Comparison of ENCODE assay signal across 1 cellular context in the genomic region with DNA sequence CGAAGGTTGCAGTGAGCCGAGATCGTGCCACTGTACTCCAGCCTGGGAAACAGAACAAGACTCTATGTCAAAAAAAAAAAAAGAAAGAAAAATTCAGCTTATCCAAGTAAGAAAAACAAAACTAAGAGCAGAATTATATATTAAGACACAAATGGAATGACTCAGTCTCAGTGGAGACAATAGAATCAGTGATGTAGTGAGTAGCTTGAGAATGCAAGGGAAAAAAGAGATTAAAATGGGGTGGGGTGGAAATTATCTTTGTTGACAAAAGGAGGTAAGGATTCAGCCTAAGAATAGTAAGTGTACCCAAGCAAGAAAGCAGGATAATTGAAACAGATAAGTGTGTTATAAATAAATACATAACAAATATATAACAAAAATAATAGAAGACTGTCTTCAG.
TF ChIP-seq lines count a peak whose summit lies in the region.

No MANE protein-coding gene starts in this region.

TF ChIP-seq in GM23338, 12 proteins besides CTCF, POLR2A, EP300 and RAD21 (continued from another document):
- TF ChIP-seq, protein P1, sequence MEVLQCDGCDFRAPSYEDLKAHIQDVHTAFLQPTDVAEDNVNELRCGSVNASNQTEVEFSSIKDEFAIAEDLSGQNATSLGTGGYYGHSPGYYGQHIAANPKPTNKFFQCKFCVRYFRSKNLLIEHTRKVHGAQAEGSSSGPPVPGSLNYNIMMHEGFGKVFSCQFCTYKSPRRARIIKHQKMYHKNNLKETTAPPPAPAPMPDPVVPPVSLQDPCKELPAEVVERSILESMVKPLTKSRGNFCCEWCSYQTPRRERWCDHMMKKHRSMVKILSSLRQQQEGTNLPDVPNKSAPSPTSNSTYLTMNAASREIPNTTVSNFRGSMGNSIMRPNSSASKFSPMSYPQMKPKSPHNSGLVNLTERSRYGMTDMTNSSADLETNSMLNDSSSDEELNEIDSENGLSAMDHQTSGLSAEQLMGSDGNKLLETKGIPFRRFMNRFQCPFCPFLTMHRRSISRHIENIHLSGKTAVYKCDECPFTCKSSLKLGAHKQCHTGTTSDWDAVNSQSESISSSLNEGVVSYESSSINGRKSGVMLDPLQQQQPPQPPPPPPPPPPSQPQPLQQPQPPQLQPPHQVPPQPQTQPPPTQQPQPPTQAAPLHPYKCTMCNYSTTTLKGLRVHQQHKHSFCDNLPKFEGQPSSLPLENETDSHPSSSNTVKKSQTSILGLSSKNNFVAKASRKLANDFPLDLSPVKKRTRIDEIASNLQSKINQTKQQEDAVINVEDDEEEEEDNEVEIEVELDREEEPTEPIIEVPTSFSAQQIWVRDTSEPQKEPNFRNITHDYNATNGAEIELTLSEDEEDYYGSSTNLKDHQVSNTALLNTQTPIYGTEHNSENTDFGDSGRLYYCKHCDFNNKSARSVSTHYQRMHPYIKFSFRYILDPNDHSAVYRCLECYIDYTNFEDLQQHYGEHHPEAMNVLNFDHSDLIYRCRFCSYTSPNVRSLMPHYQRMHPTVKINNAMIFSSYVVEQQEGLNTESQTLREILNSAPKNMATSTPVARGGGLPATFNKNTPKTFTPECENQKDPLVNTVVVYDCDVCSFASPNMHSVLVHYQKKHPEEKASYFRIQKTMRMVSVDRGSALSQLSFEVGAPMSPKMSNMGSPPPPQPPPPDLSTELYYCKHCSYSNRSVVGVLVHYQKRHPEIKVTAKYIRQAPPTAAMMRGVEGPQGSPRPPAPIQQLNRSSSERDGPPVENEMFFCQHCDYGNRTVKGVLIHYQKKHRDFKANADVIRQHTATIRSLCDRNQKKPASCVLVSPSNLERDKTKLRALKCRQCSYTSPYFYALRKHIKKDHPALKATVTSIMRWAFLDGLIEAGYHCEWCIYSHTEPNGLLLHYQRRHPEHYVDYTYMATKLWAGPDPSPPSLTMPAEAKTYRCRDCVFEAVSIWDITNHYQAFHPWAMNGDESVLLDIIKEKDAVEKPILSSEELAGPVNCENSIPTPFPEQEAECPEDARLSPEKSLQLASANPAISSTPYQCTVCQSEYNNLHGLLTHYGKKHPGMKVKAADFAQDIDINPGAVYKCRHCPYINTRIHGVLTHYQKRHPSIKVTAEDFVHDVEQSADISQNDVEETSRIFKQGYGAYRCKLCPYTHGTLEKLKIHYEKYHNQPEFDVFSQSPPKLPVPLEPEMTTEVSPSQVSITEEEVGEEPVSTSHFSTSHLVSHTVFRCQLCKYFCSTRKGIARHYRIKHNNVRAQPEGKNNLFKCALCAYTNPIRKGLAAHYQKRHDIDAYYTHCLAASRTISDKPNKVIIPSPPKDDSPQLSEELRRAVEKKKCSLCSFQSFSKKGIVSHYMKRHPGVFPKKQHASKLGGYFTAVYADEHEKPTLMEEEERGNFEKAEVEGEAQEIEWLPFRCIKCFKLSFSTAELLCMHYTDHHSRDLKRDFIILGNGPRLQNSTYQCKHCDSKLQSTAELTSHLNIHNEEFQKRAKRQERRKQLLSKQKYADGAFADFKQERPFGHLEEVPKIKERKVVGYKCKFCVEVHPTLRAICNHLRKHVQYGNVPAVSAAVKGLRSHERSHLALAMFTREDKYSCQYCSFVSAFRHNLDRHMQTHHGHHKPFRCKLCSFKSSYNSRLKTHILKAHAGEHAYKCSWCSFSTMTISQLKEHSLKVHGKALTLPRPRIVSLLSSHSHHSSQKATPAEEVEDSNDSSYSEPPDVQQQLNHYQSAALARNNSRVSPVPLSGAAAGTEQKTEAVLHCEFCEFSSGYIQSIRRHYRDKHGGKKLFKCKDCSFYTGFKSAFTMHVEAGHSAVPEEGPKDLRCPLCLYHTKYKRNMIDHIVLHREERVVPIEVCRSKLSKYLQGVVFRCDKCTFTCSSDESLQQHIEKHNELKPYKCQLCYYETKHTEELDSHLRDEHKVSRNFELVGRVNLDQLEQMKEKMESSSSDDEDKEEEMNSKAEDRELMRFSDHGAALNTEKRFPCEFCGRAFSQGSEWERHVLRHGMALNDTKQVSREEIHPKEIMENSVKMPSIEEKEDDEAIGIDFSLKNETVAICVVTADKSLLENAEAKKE (CRISPR knock-in tag; IDR thresholded peaks at IDR 0.05), result no peak
- TF ChIP-seq, protein P2, sequence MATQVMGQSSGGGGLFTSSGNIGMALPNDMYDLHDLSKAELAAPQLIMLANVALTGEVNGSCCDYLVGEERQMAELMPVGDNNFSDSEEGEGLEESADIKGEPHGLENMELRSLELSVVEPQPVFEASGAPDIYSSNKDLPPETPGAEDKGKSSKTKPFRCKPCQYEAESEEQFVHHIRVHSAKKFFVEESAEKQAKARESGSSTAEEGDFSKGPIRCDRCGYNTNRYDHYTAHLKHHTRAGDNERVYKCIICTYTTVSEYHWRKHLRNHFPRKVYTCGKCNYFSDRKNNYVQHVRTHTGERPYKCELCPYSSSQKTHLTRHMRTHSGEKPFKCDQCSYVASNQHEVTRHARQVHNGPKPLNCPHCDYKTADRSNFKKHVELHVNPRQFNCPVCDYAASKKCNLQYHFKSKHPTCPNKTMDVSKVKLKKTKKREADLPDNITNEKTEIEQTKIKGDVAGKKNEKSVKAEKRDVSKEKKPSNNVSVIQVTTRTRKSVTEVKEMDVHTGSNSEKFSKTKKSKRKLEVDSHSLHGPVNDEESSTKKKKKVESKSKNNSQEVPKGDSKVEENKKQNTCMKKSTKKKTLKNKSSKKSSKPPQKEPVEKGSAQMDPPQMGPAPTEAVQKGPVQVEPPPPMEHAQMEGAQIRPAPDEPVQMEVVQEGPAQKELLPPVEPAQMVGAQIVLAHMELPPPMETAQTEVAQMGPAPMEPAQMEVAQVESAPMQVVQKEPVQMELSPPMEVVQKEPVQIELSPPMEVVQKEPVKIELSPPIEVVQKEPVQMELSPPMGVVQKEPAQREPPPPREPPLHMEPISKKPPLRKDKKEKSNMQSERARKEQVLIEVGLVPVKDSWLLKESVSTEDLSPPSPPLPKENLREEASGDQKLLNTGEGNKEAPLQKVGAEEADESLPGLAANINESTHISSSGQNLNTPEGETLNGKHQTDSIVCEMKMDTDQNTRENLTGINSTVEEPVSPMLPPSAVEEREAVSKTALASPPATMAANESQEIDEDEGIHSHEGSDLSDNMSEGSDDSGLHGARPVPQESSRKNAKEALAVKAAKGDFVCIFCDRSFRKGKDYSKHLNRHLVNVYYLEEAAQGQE (IDR thresholded peaks at IDR 0.05; ENCODE audit: unreplicated experiment), result no peak
- TF ChIP-seq NANOG (IDR thresholded peaks at IDR 0.05; ENCODE audit: borderline replicate concordance), result no peak
- TF ChIP-seq, protein P3, sequence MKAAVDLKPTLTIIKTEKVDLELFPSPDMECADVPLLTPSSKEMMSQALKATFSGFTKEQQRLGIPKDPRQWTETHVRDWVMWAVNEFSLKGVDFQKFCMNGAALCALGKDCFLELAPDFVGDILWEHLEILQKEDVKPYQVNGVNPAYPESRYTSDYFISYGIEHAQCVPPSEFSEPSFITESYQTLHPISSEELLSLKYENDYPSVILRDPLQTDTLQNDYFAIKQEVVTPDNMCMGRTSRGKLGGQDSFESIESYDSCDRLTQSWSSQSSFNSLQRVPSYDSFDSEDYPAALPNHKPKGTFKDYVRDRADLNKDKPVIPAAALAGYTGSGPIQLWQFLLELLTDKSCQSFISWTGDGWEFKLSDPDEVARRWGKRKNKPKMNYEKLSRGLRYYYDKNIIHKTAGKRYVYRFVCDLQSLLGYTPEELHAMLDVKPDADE (IDR thresholded peaks at IDR 0.05), result no peak
